Comparison of ENCODE assay signal across 13 cellular contexts in the genomic region with DNA sequence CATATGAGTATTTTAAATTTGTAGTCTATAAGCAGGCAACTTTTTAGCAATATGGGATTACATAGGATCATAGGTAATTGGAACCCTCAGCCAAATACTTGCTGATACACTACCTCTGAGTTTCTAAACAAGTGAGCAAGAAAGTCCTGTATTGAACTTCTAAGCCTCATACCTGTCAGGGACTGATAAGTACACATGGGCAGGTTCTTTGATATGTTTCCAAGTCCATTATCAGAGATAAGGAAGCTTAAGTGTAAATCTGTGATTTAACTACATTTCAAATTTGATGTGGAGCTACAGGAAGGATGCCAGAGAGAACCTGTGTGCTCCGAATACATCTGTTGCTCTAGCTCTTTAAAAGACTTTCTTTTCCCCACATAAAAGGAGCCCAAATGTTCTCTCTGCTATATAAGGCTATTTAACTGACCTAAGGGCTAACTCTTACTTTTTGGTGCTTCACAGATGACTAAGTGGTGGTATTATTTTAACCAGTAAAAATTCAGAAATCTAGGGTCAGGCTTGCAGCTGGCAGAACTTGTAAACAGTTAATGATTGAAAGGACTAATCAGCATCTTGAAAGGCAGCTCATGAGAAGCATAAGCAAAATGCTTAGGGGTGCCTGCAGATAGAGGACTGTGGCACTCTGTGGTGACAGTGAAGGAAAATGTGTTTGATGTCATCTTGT.
DNase-seq lines count a peak whose midpoint lies in the region; ATAC-seq and TF ChIP-seq lines count a peak whose summit lies in the region.
"Had no signal": no experiment of that assay in that cellular context is flagged by ENCODE, and none has a peak within 500 bp of the region (broad histone marks: within the 10 kb centered on the region; RNA-seq: fewer than 3 reads in every experiment).

No MANE protein-coding gene starts in this region.

- peak; percentile 96 for ATAC-seq in GM18511 (IDR thresholded peaks at IDR 0.05; ENCODE audit: unreplicated experiment)
- ATAC-seq in GM21515 (IDR thresholded peaks at IDR 0.05; ENCODE audit: unreplicated experiment) = peak; percentile 85
- peak; percentile 93 for ATAC-seq in HG03135 (IDR thresholded peaks at IDR 0.05; ENCODE audit: unreplicated experiment)
- no peak for ATAC-seq in omental fat pad (ENCODE audit: low FRiP score)
- ATAC-seq: T-cell had no signal

- TF ChIP-seq CTCF in epithelial cell of proximal tubule (conservative IDR thresholded peaks at IDR 0.05; ENCODE audit: low read depth, low read length) (no peak), omental fat pad (IDR thresholded peaks at IDR 0.05) (no peak)

- no peak overlapping the region for H3K4me3 ChIP-seq in epithelial cell of proximal tubule (ENCODE audit: low read depth, low read length)
- H3K4me3 ChIP-seq: lung had no signal

- peak; percentile 74 for DNase-seq in epithelial cell of proximal tubule (ENCODE audit: low read depth)
- no peak for DNase-seq in omental fat pad (ENCODE audit: low spot score)
- no peak for DNase-seq in anterior cingulate cortex (lab: John Stamatoyannopoulos, UW)
- DNase-seq in Kasumi-1 (lab: John Stamatoyannopoulos, UW) = no peak
- DNase-seq in HUDEP-2 (lab: John Stamatoyannopoulos, UW; ENCODE audit: unreplicated experiment in 76 of 76) = no peak
- DNase-seq: activated T-cell treated with anti-CD3 and anti-CD28 coated beads, Interleukin-2, amount 50 U/mL, for 1 hour; Caco-2; effector CD8-positive, alpha-beta T cell; T-cell had no signal
